In genomic region chr13:20945952-20946383, GRCh38 we compare ENCODE assay signal across 1 cellular context.
A peak's percentile ranks its signal among the peaks of the same experiment; 100 is the strongest.
TF ChIP-seq lines count a peak whose summit lies in the region.

No MANE protein-coding gene starts in this region.

TF ChIP-seq in H1, 55 proteins besides CTCF, POLR2A, EP300 and RAD21 (continued from another document):
- TF ChIP-seq ATF2 (IDR thresholded peaks at IDR 0.05; ENCODE audit: low read length) (no peak), SUZ12 (IDR thresholded peaks at IDR 0.05; ENCODE audit: low read length) (peak; percentile 46; the same call in 1 of the 2 replicates)
TF ChIP-seq in H1: peak in this region for 5.
